Comparison of ENCODE assay signal across 1 cellular context in genomic region chr12:122866379-122866778, GRCh38.
TF ChIP-seq lines count a peak whose summit lies in the region.

No MANE protein-coding gene starts in this region.

TF ChIP-seq in liver, 16 proteins besides CTCF, POLR2A, EP300 and RAD21 (continued from another document):
- TF ChIP-seq YY1 (IDR thresholded peaks at IDR 0.05) (peak; percentile 61), SP1 (IDR thresholded peaks at IDR 0.05) (peak; percentile 90), NR2F2 (IDR thresholded peaks at IDR 0.05) (no peak), GABPA (IDR thresholded peaks at IDR 0.05 in 1 of 2, conservative IDR thresholded peaks at IDR 0.05 in 1 of 2) (peak in 1 of 2 donors; percentile 12)
- TF ChIP-seq, protein P1, sequence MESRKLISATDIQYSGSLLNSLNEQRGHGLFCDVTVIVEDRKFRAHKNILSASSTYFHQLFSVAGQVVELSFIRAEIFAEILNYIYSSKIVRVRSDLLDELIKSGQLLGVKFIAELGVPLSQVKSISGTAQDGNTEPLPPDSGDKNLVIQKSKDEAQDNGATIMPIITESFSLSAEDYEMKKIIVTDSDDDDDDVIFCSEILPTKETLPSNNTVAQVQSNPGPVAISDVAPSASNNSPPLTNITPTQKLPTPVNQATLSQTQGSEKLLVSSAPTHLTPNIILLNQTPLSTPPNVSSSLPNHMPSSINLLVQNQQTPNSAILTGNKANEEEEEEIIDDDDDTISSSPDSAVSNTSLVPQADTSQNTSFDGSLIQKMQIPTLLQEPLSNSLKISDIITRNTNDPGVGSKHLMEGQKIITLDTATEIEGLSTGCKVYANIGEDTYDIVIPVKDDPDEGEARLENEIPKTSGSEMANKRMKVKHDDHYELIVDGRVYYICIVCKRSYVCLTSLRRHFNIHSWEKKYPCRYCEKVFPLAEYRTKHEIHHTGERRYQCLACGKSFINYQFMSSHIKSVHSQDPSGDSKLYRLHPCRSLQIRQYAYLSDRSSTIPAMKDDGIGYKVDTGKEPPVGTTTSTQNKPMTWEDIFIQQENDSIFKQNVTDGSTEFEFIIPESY (IDR thresholded peaks at IDR 0.05), result peak; percentile 56
- TF ChIP-seq, protein P2, sequence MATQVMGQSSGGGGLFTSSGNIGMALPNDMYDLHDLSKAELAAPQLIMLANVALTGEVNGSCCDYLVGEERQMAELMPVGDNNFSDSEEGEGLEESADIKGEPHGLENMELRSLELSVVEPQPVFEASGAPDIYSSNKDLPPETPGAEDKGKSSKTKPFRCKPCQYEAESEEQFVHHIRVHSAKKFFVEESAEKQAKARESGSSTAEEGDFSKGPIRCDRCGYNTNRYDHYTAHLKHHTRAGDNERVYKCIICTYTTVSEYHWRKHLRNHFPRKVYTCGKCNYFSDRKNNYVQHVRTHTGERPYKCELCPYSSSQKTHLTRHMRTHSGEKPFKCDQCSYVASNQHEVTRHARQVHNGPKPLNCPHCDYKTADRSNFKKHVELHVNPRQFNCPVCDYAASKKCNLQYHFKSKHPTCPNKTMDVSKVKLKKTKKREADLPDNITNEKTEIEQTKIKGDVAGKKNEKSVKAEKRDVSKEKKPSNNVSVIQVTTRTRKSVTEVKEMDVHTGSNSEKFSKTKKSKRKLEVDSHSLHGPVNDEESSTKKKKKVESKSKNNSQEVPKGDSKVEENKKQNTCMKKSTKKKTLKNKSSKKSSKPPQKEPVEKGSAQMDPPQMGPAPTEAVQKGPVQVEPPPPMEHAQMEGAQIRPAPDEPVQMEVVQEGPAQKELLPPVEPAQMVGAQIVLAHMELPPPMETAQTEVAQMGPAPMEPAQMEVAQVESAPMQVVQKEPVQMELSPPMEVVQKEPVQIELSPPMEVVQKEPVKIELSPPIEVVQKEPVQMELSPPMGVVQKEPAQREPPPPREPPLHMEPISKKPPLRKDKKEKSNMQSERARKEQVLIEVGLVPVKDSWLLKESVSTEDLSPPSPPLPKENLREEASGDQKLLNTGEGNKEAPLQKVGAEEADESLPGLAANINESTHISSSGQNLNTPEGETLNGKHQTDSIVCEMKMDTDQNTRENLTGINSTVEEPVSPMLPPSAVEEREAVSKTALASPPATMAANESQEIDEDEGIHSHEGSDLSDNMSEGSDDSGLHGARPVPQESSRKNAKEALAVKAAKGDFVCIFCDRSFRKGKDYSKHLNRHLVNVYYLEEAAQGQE (IDR thresholded peaks at IDR 0.05), result no peak
